ENCODE assay signal across 8 cellular contexts in the genomic region with DNA sequence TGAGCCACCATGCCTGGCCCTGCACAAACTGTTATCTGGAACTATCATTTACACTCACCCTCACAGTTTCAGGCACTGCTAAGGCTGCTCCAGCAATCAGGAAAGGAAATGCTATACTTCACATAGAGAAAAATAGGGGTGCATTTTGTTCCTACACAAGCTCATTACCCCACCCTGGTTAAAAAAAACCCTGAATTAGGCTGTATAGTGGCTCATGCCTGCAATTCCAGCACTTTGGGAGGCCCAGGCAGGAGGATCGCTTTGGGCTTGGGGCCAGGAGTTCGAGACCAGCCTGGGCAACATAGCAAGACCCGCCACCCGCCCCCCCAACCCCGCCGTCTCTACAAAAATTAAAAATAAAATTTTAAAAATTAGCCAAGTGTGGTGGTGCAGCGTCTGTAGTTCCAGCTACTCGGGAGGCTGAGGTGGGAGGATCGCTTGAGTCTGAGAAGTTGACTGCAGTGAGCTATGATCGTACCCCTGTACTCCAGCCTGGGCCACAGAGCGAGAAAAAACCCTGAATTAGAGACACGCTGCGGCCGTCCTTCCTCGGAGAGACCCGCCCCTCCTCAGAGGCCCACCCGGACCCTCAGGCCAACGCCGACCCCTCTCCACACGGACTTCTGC. TPM values are rescaled to one million over a fixed set of nuclear protein-coding genes. Genes with fewer than 3 reads are reported as not detected.
DNase-seq lines count a peak whose midpoint lies in the region; ATAC-seq and TF ChIP-seq lines count a peak whose summit lies in the region.

No MANE protein-coding gene starts in this region.

- no peaks in the 10 kb centered on the region for H3K27me3 Mint-ChIP-seq in naive thymus-derived CD4-positive, alpha-beta T cell

- CTCF ChIA-PET in naive thymus-derived CD4-positive, alpha-beta T cell (lab: Charles Lee): no interaction called here

- H2AFZ ChIP-seq in MM.1S (ENCODE audit: low read length): peak overlapping the region; percentile 99

- H3K4me1 ChIP-seq in MM.1S (ENCODE audit: low read length) (0 out of 2 replicates have a peak, but pooled peaks cover 9% of the 10 kb centered on the region), duodenal mucosa (ENCODE audit: control insufficient read depth in 1 of 2, insufficient read depth in 2 of 2, low read length in 2 of 2) (peaks cover 9 to 19% of the 10 kb centered on the region in 2 donors)
- peaks cover 10 to 11% of the 10 kb centered on the region in 2 donors for H3K4me1 ChIP-seq in naive thymus-derived CD4-positive, alpha-beta T cell (ENCODE audit: control insufficient read depth in 2 of 2, insufficient read depth in 2 of 2, low read length in 2 of 2)

- H3K9me2 ChIP-seq in MM.1S (replicated peaks; ENCODE audit: insufficient read depth, low read length): no peaks in the 10 kb centered on the region

- peak overlapping the region; percentile 42; the same call in 1 of the 2 replicates for H3K27ac ChIP-seq in MM.1S (ENCODE audit: low read length)
- peak overlapping the region; percentile 47 for H3K27ac ChIP-seq in duodenal mucosa (ENCODE audit: low read depth, low read length)
- peak overlapping the region; percentile 81 for H3K27ac ChIP-seq in naive thymus-derived CD4-positive, alpha-beta T cell (ENCODE audit: low read depth, low read length)

- 0 out of 2 replicates have a peak, but pooled peaks cover 9% of the 10 kb centered on the region for H4K20me1 ChIP-seq in MM.1S (ENCODE audit: insufficient read depth, low read length)

- H3K36me3 Mint-ChIP-seq in naive thymus-derived CD4-positive, alpha-beta T cell: peaks cover 0 to 7% (median 6%) of the 10 kb centered on the region in 5 donors

- POLR2A ChIA-PET in naive thymus-derived CD4-positive, alpha-beta T cell (lab: Charles Lee): interaction anchor here (0.6 to 2.7 kb wide), 7 partner anchors 15 to 186 kb away, joined by 3 to 12 read pairs (median 6); a partner anchor contains a TSS

- H3K4me2 ChIP-seq in MM.1S (ENCODE audit: low read depth, low read length): peak overlapping the region; percentile 78

- H3K36me3 ChIP-seq in MM.1S (replicated peaks; ENCODE audit: insufficient read depth, low read length) (0 out of 2 replicates have a peak, but pooled peaks cover 3% of the 10 kb centered on the region), duodenal mucosa (ENCODE audit: control insufficient read depth in 1 of 2, insufficient read depth in 2 of 2, low read length in 2 of 2) (peaks cover 2 to 20% of the 10 kb centered on the region in 2 donors)
- H3K36me3 ChIP-seq in naive thymus-derived CD4-positive, alpha-beta T cell (ENCODE audit: control insufficient read depth in 2 of 3, insufficient read depth in 3 of 3, low read length in 3 of 3): peaks cover 0 to 27% (median 5%) of the 10 kb centered on the region in 3 experiments

- H3K4me3 ChIP-seq in MM.1S (ENCODE audit: low read length) (peak overlapping the region; percentile 82), duodenal mucosa (ENCODE audit: low read depth in 1 of 2, low read length in 2 of 2) (peak overlapping the region; percentile 76 to 95)
- H3K4me3 ChIP-seq in naive thymus-derived CD4-positive, alpha-beta T cell (ENCODE audit: low read length): peak overlapping the region; percentile 93

- peak overlapping the region; percentile 94 for H3K9ac ChIP-seq in MM.1S (ENCODE audit: low read length)
- H3K9ac ChIP-seq in duodenal mucosa (ENCODE audit: low read depth in 1 of 2, low read length in 2 of 2): peak overlapping the region; percentile 69 to 87

- intact Hi-C loops in naive thymus-derived CD4-positive, alpha-beta T cell (cut with micrococcal nuclease): loop anchor here (1.0 to 2.0 kb wide), 9 partner anchors 28 to 663 kb away; a partner anchor contains a TSS

- H3K4me3 Mint-ChIP-seq in naive thymus-derived CD4-positive, alpha-beta T cell: peak overlapping the region; percentile 92 to 100 (median 98)

- no peaks in the 10 kb centered on the region for H3K27me3 ChIP-seq in MM.1S (replicated peaks; ENCODE audit: insufficient read depth, low read length)
- H3K27me3 ChIP-seq in duodenal mucosa (ENCODE audit: control insufficient read depth in 1 of 2, insufficient read depth in 2 of 2, low read length in 2 of 2): no peaks in the 10 kb centered on the region
- H3K27me3 ChIP-seq in naive thymus-derived CD4-positive, alpha-beta T cell (ENCODE audit: control insufficient read depth in 2 of 2, insufficient read depth in 2 of 2, low read length in 2 of 2): no peaks in the 10 kb centered on the region

- peaks cover 10% of the 10 kb centered on the region; the same call in 1 of the 2 replicates for H3F3A ChIP-seq in MM.1S (ENCODE audit: insufficient read depth, low read length)

- H3K9me3 ChIP-seq in MM.1S (replicated peaks; ENCODE audit: insufficient read depth, low read length): no peaks in the 10 kb centered on the region
- H3K9me3 ChIP-seq in duodenal mucosa (ENCODE audit: control insufficient read depth in 1 of 2, low read length in 2 of 2): no peaks in the 10 kb centered on the region
- no peaks in the 10 kb centered on the region for H3K9me3 ChIP-seq in naive thymus-derived CD4-positive, alpha-beta T cell (ENCODE audit: control insufficient read depth in 2 of 3, low read length in 3 of 3)

- peaks cover 61% of the 10 kb centered on the region for H3K79me2 ChIP-seq in MM.1S (ENCODE audit: low read length)

- no peaks in the 10 kb centered on the region for H3K9me3 Mint-ChIP-seq in naive thymus-derived CD4-positive, alpha-beta T cell

- H3K27ac Mint-ChIP-seq in naive thymus-derived CD4-positive, alpha-beta T cell: peak overlapping the region; percentile 81 to 95 (median 94)

- H3K4me1 Mint-ChIP-seq in naive thymus-derived CD4-positive, alpha-beta T cell: peaks cover 23 to 36% (median 27%) of the 10 kb centered on the region in 7 donors

- no peak for TF ChIP-seq CTCF in MM.1S (IDR thresholded peaks at IDR 0.05; ENCODE audit: low read length)

- DNase-seq in MM.1S (peak; percentile 11), NCI-H128 (lab: John Stamatoyannopoulos, UW; ENCODE audit: unreplicated experiment) (no peak), NCI-H1417 treated with DMSO at 0.1 percent for 48 hours (lab: John Stamatoyannopoulos, UW) (no peak), HuH-7 (ENCODE audit: low spot score) (no peak)
- no peak for DNase-seq in naive thymus-derived CD4-positive, alpha-beta T cell

- ATAC-seq in GM19351 (IDR thresholded peaks at IDR 0.05; ENCODE audit: unreplicated experiment): peak; percentile 11
- peak; percentile 24 for ATAC-seq in naive thymus-derived CD4-positive, alpha-beta T cell
- ATAC-seq in GM18519 (IDR thresholded peaks at IDR 0.05; ENCODE audit: low FRiP score, unreplicated experiment): no peak

RNA-seq across cellular contexts. Expression of a gene that starts 0.5 kb away (rescaled TPM):
- total RNA-seq in naive thymus-derived CD4-positive, alpha-beta T cell: 10 to 100 TPM in 2 of 5 experiments, 1 to 10 TPM in 3; 4.0 to 10.8 (median 8.8) TPM
- 1 to 10 TPM; 3.7 to 4.2 TPM for polyA plus RNA-seq in naive thymus-derived CD4-positive, alpha-beta T cell

RNA-seq across cellular contexts. Expression of a gene that starts 0.7 kb away (rescaled TPM):
- 10 to 100 TPM; 36.3 to 69.4 (median 45.7) TPM for total RNA-seq in naive thymus-derived CD4-positive, alpha-beta T cell
- 10 to 100 TPM; 22.4 to 28.3 TPM for polyA plus RNA-seq in naive thymus-derived CD4-positive, alpha-beta T cell

RNA-seq across cellular contexts. Expression of a gene that starts 27.9 kb away (rescaled TPM):
- 100 to 1,000 TPM in 3 of 5 experiments, 10 to 100 TPM in 2; 77.8 to 349 (median 126) TPM for total RNA-seq in naive thymus-derived CD4-positive, alpha-beta T cell
- polyA plus RNA-seq in naive thymus-derived CD4-positive, alpha-beta T cell: 100 to 1,000 TPM; 345 to 406 TPM

RNA-seq across cellular contexts. Expression of a gene that starts 29.3 kb away (rescaled TPM):
- 100 to 1,000 TPM in 2 of 5 experiments, 10 to 100 TPM in 3; 55.2 to 134 (median 83.9) TPM for total RNA-seq in naive thymus-derived CD4-positive, alpha-beta T cell
- 100 to 1,000 TPM; 148 to 173 TPM for polyA plus RNA-seq in naive thymus-derived CD4-positive, alpha-beta T cell

RNA-seq across cellular contexts. Expression of a gene that starts 29.7 kb away (rescaled TPM):
- total RNA-seq in naive thymus-derived CD4-positive, alpha-beta T cell: 100 to 1,000 TPM in 1 of 5 experiments, 10 to 100 TPM in 4; 42.8 to 104 (median 64.0) TPM
- polyA plus RNA-seq in naive thymus-derived CD4-positive, alpha-beta T cell: 10 to 100 TPM; 38.4 to 41.2 TPM
